Comparison of ENCODE assay signal across 12 cellular contexts in the genomic region with DNA sequence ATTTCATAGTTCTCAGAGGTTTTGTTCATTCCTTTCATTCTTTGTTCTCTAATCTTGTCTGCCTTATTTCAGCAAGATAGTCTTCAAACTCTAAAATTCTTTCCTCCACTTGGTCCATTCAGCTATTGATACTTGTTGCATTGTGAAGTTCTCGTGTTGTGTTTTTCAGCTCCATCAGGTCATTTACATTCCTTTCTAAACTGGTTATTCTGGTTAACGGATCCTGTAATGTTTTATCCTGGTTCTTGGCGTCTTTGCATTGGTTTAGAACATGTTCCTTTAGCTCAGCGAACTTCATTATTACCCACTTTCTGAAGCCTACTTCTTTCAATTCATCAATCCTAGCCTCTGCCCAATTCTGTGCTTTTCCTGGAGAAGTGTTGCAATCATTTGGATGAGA. TPM values are rescaled to one million over a fixed set of nuclear protein-coding genes. Genes with fewer than 3 reads are reported as not detected.
"Had no signal": no experiment of that assay in that cellular context is flagged by ENCODE, and none has a peak within 500 bp of the region (broad histone marks: within the 10 kb centered on the region; RNA-seq: fewer than 3 reads in every experiment).

No MANE protein-coding gene starts in this region.

- H3K27ac ChIP-seq: GM23248 had no signal

- H3K4me2 ChIP-seq: GM23338 had no signal

- ATAC-seq: GM23338, HCT116 had no signal

- H2AFZ ChIP-seq: GM23248, GM23338 had no signal

- H3K9ac ChIP-seq: GM23248 had no signal

- DNase-seq: GM23248, GOT3, H7, H9, HCEC 1CT, HFFc6 had no signal

- H3K4me1 ChIP-seq: HAP-1 had no signal

- H3K9me3 ChIP-seq: HAP-1 had no signal

- FAIRE-seq: H1, H54 had no signal

- H3K36me3 ChIP-seq: HAP-1 had no signal

- H3K4me3 ChIP-seq: GM23248, GM23338, HAP-1 had no signal

RNA-seq across cellular contexts. Expression of a gene that starts 45.1 kb away (rescaled TPM):
- total RNA-seq: GM23248, GM23338, H1, H4, H7, H9, HFFc6 had no signal
- polyA plus RNA-seq: GM23248, GM23338, H1 had no signal
